ENCODE assay signal across 8 cellular contexts in the genomic region with DNA sequence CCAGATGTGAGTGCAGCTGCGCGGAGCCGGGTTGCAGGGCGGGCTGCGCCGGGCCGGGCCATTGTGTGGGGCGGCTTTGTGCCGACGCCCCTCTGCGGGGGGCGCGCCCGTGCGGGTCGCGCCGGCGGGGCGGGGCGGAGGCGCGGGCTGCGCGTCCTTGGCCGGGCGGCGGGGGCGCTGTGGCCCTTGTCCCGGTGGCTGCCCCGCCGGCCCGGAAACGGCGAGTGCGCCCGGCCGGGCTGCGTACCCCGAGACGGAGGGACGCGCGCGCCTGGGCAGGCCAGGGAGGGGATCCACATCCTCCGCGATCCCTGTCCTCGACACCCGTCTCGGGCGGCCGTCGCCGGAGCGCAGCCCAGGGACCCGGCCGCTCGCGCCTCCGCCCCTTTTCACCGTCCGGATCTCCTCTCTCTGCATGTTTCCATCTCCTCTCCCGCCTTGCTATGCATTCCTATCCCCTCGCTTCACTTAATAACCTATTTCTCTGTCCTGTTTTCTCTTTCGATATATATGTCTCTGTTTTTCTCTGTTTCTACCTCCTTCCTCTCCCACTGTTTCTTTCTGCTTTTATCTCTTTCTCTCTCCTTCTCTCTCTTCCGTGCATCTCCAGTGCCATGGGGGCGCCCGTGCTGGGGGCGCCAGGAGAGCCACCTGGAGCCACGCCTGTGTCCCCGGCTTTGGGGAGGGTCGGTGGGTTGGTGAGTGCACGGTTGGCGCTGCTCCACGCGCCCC. TPM values are rescaled to one million over a fixed set of nuclear protein-coding genes. Genes with fewer than 3 reads are reported as not detected.
A peak's percentile ranks its signal among the peaks of the same experiment; 100 is the strongest.
DNase-seq lines count a peak whose midpoint lies in the region; ATAC-seq and TF ChIP-seq lines count a peak whose summit lies in the region.

No MANE protein-coding gene starts in this region.

- peaks cover 8% of the 10 kb centered on the region for H3K9me3 Mint-ChIP-seq in GM23338

- peak overlapping the region; percentile 58 to 80 for H3K9ac ChIP-seq in colonic mucosa (ENCODE audit: low read depth in 2 of 2, low read length in 2 of 2)

- H3K4me3 Mint-ChIP-seq in GM23338, result peak overlapping the region; percentile 95

- peaks cover 50% of the 10 kb centered on the region for H3K27me3 Mint-ChIP-seq in GM23338 (ENCODE audit: insufficient read depth, low read depth, poor library complexity)

- no peak for DNase-seq in GM12864 (ENCODE audit: low read depth)
- DNase-seq in GM23338 (ENCODE audit: low spot score), result peak; percentile 81
- peak; percentile 58 to 73 for DNase-seq in Kasumi-1 (lab: John Stamatoyannopoulos, UW)
- peak; percentile 18 to 40 for DNase-seq in activated CD4-positive, alpha-beta T cell treated with anti-CD3 and anti-CD28 coated beads for 24 hours (ENCODE audit: low read depth in 2 of 2)
- peak; percentile 58 for DNase-seq in colonic mucosa
- DNase-seq in left kidney (ENCODE audit: low read depth, low spot score), result peak; percentile 89
- peak in 2 of 3 donors; percentile 36 to 38 for DNase-seq in stimulated activated CD4-positive, alpha-beta T cell treated with anti-CD3 and anti-CD28 coated beads, TNF-alpha, amount 100 ng/mL, for 1 hour (ENCODE audit: low read depth in 3 of 3, low spot score in 1 of 3)
- no peak for DNase-seq in DMS79 treated with DMSO at 0.1 percent for 48 hours (lab: John Stamatoyannopoulos, UW)

- H3K36me3 Mint-ChIP-seq in GM23338 (ENCODE audit: low read depth), result peaks cover 19% of the 10 kb centered on the region

- TF ChIP-seq CTCF in GM12864 (IDR thresholded peaks at IDR 0.05; ENCODE audit: low read depth, low read length, missing control alignments) (peak; percentile 46), GM23338 (conservative IDR thresholded peaks at IDR 0.05; ENCODE audit: low read depth in 2 of 2) (peak in 1 of 2 experiments; percentile 46; a peak in 2 of 4 replicates), colonic mucosa (IDR thresholded peaks at IDR 0.05) (no peak)

- H3K27ac Mint-ChIP-seq in GM23338, result peak overlapping the region; percentile 87

- no peaks in the 10 kb centered on the region for H3K36me3 ChIP-seq in GM23338 (ENCODE audit: insufficient read depth)
- H3K36me3 ChIP-seq in colonic mucosa, result no peaks in the 10 kb centered on the region

- peak overlapping the region; percentile 72 for H3K4me3 ChIP-seq in GM12864 (ENCODE audit: low read depth, low read length)
- H3K4me3 ChIP-seq in GM23338, result peak overlapping the region; percentile 98
- H3K4me3 ChIP-seq in colonic mucosa, result peak overlapping the region; percentile 75

- H3K27ac ChIP-seq in GM23338 (ENCODE audit: low read depth) (peak overlapping the region; percentile 78), colonic mucosa (peak overlapping the region; percentile 92)

- H3K9me2 ChIP-seq in GM23338 (ENCODE audit: insufficient read depth), result no peaks in the 10 kb centered on the region

- peaks cover 16% of the 10 kb centered on the region for H3K4me1 Mint-ChIP-seq in GM23338

- intact Hi-C loops in colonic mucosa (cut with DNase I), result loop anchor here (2.0 to 5.0 kb wide), 3 partner anchors 41 to 197 kb away; no protein-coding TSS in a partner anchor

- peak overlapping the region; percentile 94; the same call in 1 of the 2 replicates for H2AFZ ChIP-seq in GM23338

- H3K4me2 ChIP-seq in GM23338, result peak overlapping the region; percentile 99

- no peaks in the 10 kb centered on the region; the same call in 1 of the 2 replicates for H3F3A ChIP-seq in GM23338 (replicated peaks; ENCODE audit: low read depth)

- no peaks in the 10 kb centered on the region for H3K9me3 ChIP-seq in colonic mucosa

- H4K20me1 ChIP-seq in GM23338 (replicated peaks; ENCODE audit: insufficient read depth), result peaks cover 46% of the 10 kb centered on the region

- ATAC-seq in GM23338, result peak; percentile 35

- H3K4me1 ChIP-seq in GM23338 (ENCODE audit: insufficient read depth), result peaks cover 7% of the 10 kb centered on the region
- H3K4me1 ChIP-seq in colonic mucosa, result peaks cover 11% of the 10 kb centered on the region

- H3K79me2 ChIP-seq in GM23338 (replicated peaks; ENCODE audit: insufficient read depth), result peaks cover 35% of the 10 kb centered on the region

- H3K27me3 ChIP-seq in GM23338 (ENCODE audit: insufficient read depth) (peaks cover 51% of the 10 kb centered on the region), colonic mucosa (no peaks in the 10 kb centered on the region)

TF ChIP-seq in GM23338, 12 proteins besides CTCF, POLR2A, EP300 and RAD21:
- TF ChIP-seq REST (IDR thresholded peaks at IDR 0.05; ENCODE audit: unreplicated experiment), result no peak
- no peak for TF ChIP-seq ZNF114 (CRISPR knock-in tag; IDR thresholded peaks at IDR 0.05)
- TF ChIP-seq EZH2 (IDR thresholded peaks at IDR 0.05; ENCODE audit: low read depth, unreplicated experiment), result no peak
- TF ChIP-seq POLR2AphosphoS5 (IDR thresholded peaks at IDR 0.05; ENCODE audit: low read depth), result no peak

RNA-seq across cellular contexts. Expression of gene PFKFB3, which starts 0.8 kb away (rescaled TPM):
- total RNA-seq in GM23338 (2014; rRNA removed; shearing (Covaris generic)), result 16.4 and 26.8 TPM in 2 replicates
- 9.5 and 11.4 TPM in 2 replicates for polyA plus RNA-seq in GM23338 (2016; fragmentation: Nextera tagmentation; extraction: Ambion mirVana)
- 10 to 100 TPM; 23.4 to 70.7 TPM for total RNA-seq in colonic mucosa

Comparison
In these comparisons a context has a peak if more than half of its experiments do, and no peak if none do; other contexts are left out.
1. DNase-seq: peak in GM23338 (single experiment), Kasumi-1 (2 of 2), activated CD4-positive, alpha-beta T cell treated with anti-CD3 and anti-CD28 coated beads for 24 hours (2 of 2), colonic mucosa (single experiment), left kidney (single experiment) and stimulated activated CD4-positive, alpha-beta T cell treated with anti-CD3 and anti-CD28 coated beads, TNF-alpha, amount 100 ng/mL, for 1 hour (2 of 3); none in GM12864 (single experiment) and DMS79 treated with DMSO at 0.1 percent for 48 hours (single experiment).
2. Peak in every context shown above with its lines, with median percentiles within 50 percentile points of each other: H3K4me3 ChIP-seq.